ENCODE assay signal across 26 cellular contexts in the genomic region with DNA sequence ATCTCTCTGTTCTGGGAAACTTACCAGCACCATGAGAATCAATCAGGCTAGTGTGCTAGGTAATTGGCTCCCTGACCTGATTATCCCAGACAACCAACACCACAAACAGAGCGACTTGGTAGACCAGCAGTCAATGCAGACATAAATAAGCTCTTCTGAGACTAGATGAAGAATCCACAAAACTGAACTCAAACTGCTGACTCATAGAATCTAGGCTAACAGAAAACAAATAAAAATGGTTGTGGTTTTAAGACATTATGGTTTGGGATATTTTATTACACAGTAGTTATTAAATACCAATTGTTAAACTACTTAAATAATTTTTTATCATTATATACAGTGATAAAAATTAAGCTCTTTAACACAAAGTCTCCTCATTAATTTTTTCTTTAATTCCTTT.
"Had no signal": no experiment of that assay in that cellular context is flagged by ENCODE, and none has a peak within 500 bp of the region (broad histone marks: within the 10 kb centered on the region; RNA-seq: fewer than 3 reads in every experiment).

No MANE protein-coding gene starts in this region.

- H3K27ac ChIP-seq: brain microvascular endothelial cell, dorsolateral prefrontal cortex, hepatocyte, left ventricle myocardium inferior, prostate gland, upper lobe of right lung had no signal

- FAIRE-seq: colon, endothelial cell of umbilical vein had no signal

- H3K27me3 ChIP-seq: brain microvascular endothelial cell, dorsolateral prefrontal cortex, hepatocyte, upper lobe of right lung had no signal

- H3K4me3 ChIP-seq: dorsolateral prefrontal cortex, hepatocyte, left ventricle myocardium inferior, prostate gland, upper lobe of right lung had no signal

- H2AFZ ChIP-seq: hepatocyte had no signal

- DNase-seq: activated CD4-positive, alpha-beta T cell treated with anti-CD3 and anti-CD28 coated beads for 36 hours; activated CD4-positive, alpha-beta T cell treated with anti-CD3 and anti-CD28 coated beads, Interleukin-2, amount 50 U/mL, for 4 hours; activated CD8-positive, alpha-beta memory T cell treated with anti-CD3 and anti-CD28 coated beads for 24 hours; activated CD8-positive, alpha-beta memory T cell treated with anti-CD3 and anti-CD28 coated beads, Interleukin-2, amount 50 U/mL, for 4 hours; activated T-cell treated with anti-CD3 and anti-CD28 coated beads, Interleukin-2, amount 50 U/mL, for 24 hours; aorta; brain microvascular endothelial cell; caudate nucleus; dorsolateral prefrontal cortex; effector memory CD8-positive, alpha-beta T cell; foreskin melanocyte; left ventricle myocardium inferior; midbrain; stimulated activated CD4-positive, alpha-beta T cell treated with anti-CD3 and anti-CD28 coated beads, Interleukin-4, amount 100 ng/mL, for 24 hours; stimulated activated naive CD8-positive, alpha-beta T cell treated with anti-CD3 and anti-CD28 coated beads, Interleukin-15, Interleukin-2, amounts not matched to agents 100 U/mL and 50 U/mL, for 24 hours; T-helper 9 cell; upper lobe of right lung had no signal

- H3K4me2 ChIP-seq: hepatocyte had no signal

- H3K36me3 ChIP-seq: brain microvascular endothelial cell, left ventricle myocardium inferior, prostate gland, upper lobe of right lung had no signal

- H3K4me1 ChIP-seq: left ventricle myocardium inferior, prostate gland, upper lobe of right lung had no signal

- H3K9me3 ChIP-seq: left ventricle myocardium inferior, prostate gland, upper lobe of right lung had no signal

- ATAC-seq: activated CD4-positive, alpha-beta T cell treated with anti-CD3 and anti-CD28 coated beads for 36 hours; activated naive CD4-positive, alpha-beta T cell treated with anti-CD3 and anti-CD28 coated beads, Interleukin-2, amount 50 U/mL, for 72 hours; activated T-helper 17 cell treated with anti-CD3 and anti-CD28 coated beads, Interleukin-2, amount 50 U/mL, for 72 hours; effector memory CD8-positive, alpha-beta T cell; esophagus mucosa; natural killer cell treated with Interleukin-12 subunit alpha and Interleukin-12 subunit beta and Interleukin-15 and Interleukin-18, amount 100 ng/mL, for 72 hours; stimulated activated naive CD8-positive, alpha-beta T cell treated with anti-CD3 and anti-CD28 coated beads, Interleukin-15, Interleukin-2, amounts not matched to agents 100 U/mL and 50 U/mL, for 24 hours; upper lobe of right lung; WTC11 had no signal

- H3K79me2 ChIP-seq: hepatocyte had no signal
